19 cellular contexts compared by ENCODE assay signal in genomic region chr14:55440385-55440784, GRCh38. TPM values are rescaled to one million over a fixed set of nuclear protein-coding genes. Genes with fewer than 3 reads are reported as not detected.
DNase-seq lines count a peak whose midpoint lies in the region; ATAC-seq and TF ChIP-seq lines count a peak whose summit lies in the region.
"Had no signal": no experiment of that assay in that cellular context is flagged by ENCODE, and none has a peak within 500 bp of the region (broad histone marks: within the 10 kb centered on the region; RNA-seq: fewer than 3 reads in every experiment).

Gene TBPL2 (minus strand): TSS chr14:55440616. CDS start chr14:55440449, 167 bp downstream.

- H2BK5ac ChIP-seq in trophoblast cell (ENCODE audit: low read depth, low read length, poor library complexity): no peak within 1 kb of the TSS

- no peak within 1 kb of the TSS for H3K14ac ChIP-seq in trophoblast cell (ENCODE audit: low read length)

- H2BK12ac ChIP-seq in trophoblast cell (ENCODE audit: low read length): no peak within 1 kb of the TSS

- H4K91ac ChIP-seq in trophoblast cell (ENCODE audit: low read depth, low read length): no peak within 1 kb of the TSS

- DNase-seq in H7 (peak; percentile 91), brain microvascular endothelial cell (no peak), left ventricle myocardium inferior (no peak), trophoblast cell (peak; percentile 37 to 60), NCI-H2196 (lab: John Stamatoyannopoulos, UW; ENCODE audit: unreplicated experiment) (no peak), natural killer cell (no peak), NCI-H226 (no peak)
- DNase-seq: activated CD4-positive, alpha-beta T cell treated with anti-CD3 and anti-CD28 coated beads, Interleukin-2, amount 10 ng/mL, durations not matched to agents 7 days and 5 days; activated naive CD4-positive, alpha-beta T cell treated with anti-CD3 and anti-CD28 coated beads, Interleukin-2, amount 10 ng/mL, durations not matched to agents 7 days and 5 days; BE2C; GF-D8; NCI-H1092; NCI-H2107; stimulated activated CD4-positive, alpha-beta T cell treated with anti-CD3 and anti-CD28 coated beads, Interleukin-4, amount 100 ng/mL, for 4 hours; testis had no signal

- no peaks in the 10 kb centered on the region for H3K36me3 Mint-ChIP-seq in natural killer cell
- H3K36me3 Mint-ChIP-seq: activated naive CD4-positive, alpha-beta T cell treated with anti-CD3 and anti-CD28 coated beads, Interleukin-2, amount 10 ng/mL, durations not matched to agents 7 days and 5 days had no signal

- H2AK5ac ChIP-seq in trophoblast cell (ENCODE audit: low read length): no peak within 1 kb of the TSS

- peaks cover 0 to 6% of the 10 kb centered on the region in 2 donors for H3K27me3 Mint-ChIP-seq in natural killer cell (ENCODE audit: low read depth in 2 of 2)
- H3K27me3 Mint-ChIP-seq: activated CD4-positive, alpha-beta T cell treated with anti-CD3 and anti-CD28 coated beads, Interleukin-2, amount 10 ng/mL, durations not matched to agents 7 days and 5 days had no signal

- H3K27me3 ChIP-seq in H7 (ENCODE audit: control insufficient read depth, insufficient read depth, low read length): no peaks in the 10 kb centered on the region
- H3K27me3 ChIP-seq in brain microvascular endothelial cell (replicated peaks): no peaks in the 10 kb centered on the region
- H3K27me3 ChIP-seq in left ventricle myocardium inferior (ENCODE audit: low read depth): peaks cover 31% of the 10 kb centered on the region
- H3K27me3 ChIP-seq in trophoblast cell (ENCODE audit: insufficient read depth, low read length): no peaks in the 10 kb centered on the region
- H3K27me3 ChIP-seq: testis had no signal

- peak within 1 kb of the TSS; percentile 52 for H3K4me2 ChIP-seq in trophoblast cell (ENCODE audit: low read length)
- H3K4me2 ChIP-seq: KMS-11 had no signal

- H3K79me1 ChIP-seq in trophoblast cell (ENCODE audit: low read length): no peaks in the 10 kb centered on the region

- TF ChIP-seq CTCF in brain microvascular endothelial cell (IDR thresholded peaks at IDR 0.05; ENCODE audit: low read depth, low read length, missing control alignments) (peak; percentile 33), left ventricle myocardium inferior (IDR thresholded peaks at IDR 0.05; ENCODE audit: borderline replicate concordance) (peak; percentile 40), natural killer cell (IDR thresholded peaks at IDR 0.05) (no peak)

- no peak within 1 kb of the TSS for H2BK120ac ChIP-seq in trophoblast cell (ENCODE audit: insufficient read depth, low read length, poor library complexity)

- H3K9me3 ChIP-seq in left ventricle myocardium inferior (replicated peaks): no peaks in the 10 kb centered on the region
- H3K9me3 ChIP-seq in trophoblast cell (ENCODE audit: insufficient read depth, low read depth, low read length): peaks cover 2% of the 10 kb centered on the region
- H3K9me3 ChIP-seq: BE2C, testis had no signal

- H3K27ac Mint-ChIP-seq in natural killer cell: no peak within 1 kb of the TSS
- H3K27ac Mint-ChIP-seq: activated CD4-positive, alpha-beta T cell treated with anti-CD3 and anti-CD28 coated beads, Interleukin-2, amount 10 ng/mL, durations not matched to agents 7 days and 5 days; activated naive CD4-positive, alpha-beta T cell treated with anti-CD3 and anti-CD28 coated beads, Interleukin-2, amount 10 ng/mL, durations not matched to agents 7 days and 5 days had no signal

- no peaks in the 10 kb centered on the region for H3K9me3 Mint-ChIP-seq in natural killer cell
- H3K9me3 Mint-ChIP-seq: activated CD4-positive, alpha-beta T cell treated with anti-CD3 and anti-CD28 coated beads, Interleukin-2, amount 10 ng/mL, durations not matched to agents 7 days and 5 days; activated naive CD4-positive, alpha-beta T cell treated with anti-CD3 and anti-CD28 coated beads, Interleukin-2, amount 10 ng/mL, durations not matched to agents 7 days and 5 days had no signal

- WGBS in trophoblast cell (ENCODE audit: extremely low coverage, insufficient coverage, insufficient read length): no CpG with 5 or more reads among the region's 29 CpGs

- H3K27ac ChIP-seq in brain microvascular endothelial cell (no peak within 1 kb of the TSS), left ventricle myocardium inferior (replicated peaks) (no peak within 1 kb of the TSS), trophoblast cell (ENCODE audit: low read depth, low read length) (no peak within 1 kb of the TSS)
- H3K27ac ChIP-seq: HL-60, KMS-11, parathyroid adenoma, testis had no signal

- no peak within 1 kb of the TSS for H4K8ac ChIP-seq in trophoblast cell (ENCODE audit: low read depth, low read length)

- H2AFZ ChIP-seq in trophoblast cell (ENCODE audit: insufficient read depth, low read length, poor library complexity): no peak within 1 kb of the TSS
- H2AFZ ChIP-seq: parathyroid adenoma had no signal

- intact Hi-C loops in left ventricle myocardium inferior (cut with micrococcal nuclease): loop anchor here (10.0 kb wide), 1 partner anchor 1044 kb away; no protein-coding TSS in a partner anchor
- intact Hi-C loops in natural killer cell (cut with micrococcal nuclease): no loop called here

- no peak within 1 kb of the TSS for H3K9ac ChIP-seq in trophoblast cell (ENCODE audit: low read length)
- H3K9ac ChIP-seq: KMS-11, parathyroid adenoma had no signal

- H3K4me1 ChIP-seq in left ventricle myocardium inferior (no peaks in the 10 kb centered on the region), trophoblast cell (ENCODE audit: control insufficient read depth in 1 of 2, insufficient read depth in 2 of 2, low read length in 2 of 2) (no peaks in the 10 kb centered on the region)
- H3K4me1 ChIP-seq: BE2C, parathyroid adenoma, testis had no signal

- no peaks in the 10 kb centered on the region for H3K36me3 ChIP-seq in H7 (replicated peaks; ENCODE audit: control insufficient read depth, insufficient read depth, low read length)
- no peaks in the 10 kb centered on the region for H3K36me3 ChIP-seq in brain microvascular endothelial cell (replicated peaks)
- H3K36me3 ChIP-seq in left ventricle myocardium inferior: no peaks in the 10 kb centered on the region
- no peaks in the 10 kb centered on the region for H3K36me3 ChIP-seq in trophoblast cell (ENCODE audit: control insufficient read depth in 1 of 2, insufficient read depth in 2 of 2, low read length in 2 of 2)
- H3K36me3 ChIP-seq: BE2C had no signal

- no peak within 1 kb of the TSS for H4K12ac ChIP-seq in trophoblast cell (ENCODE audit: low read depth, low read length)

- in situ Hi-C loops in brain microvascular endothelial cell (cut with HindIII; ENCODE audit: low pct_ligation_motif_present, low sequenced_read_pairs): loop anchor here (25.0 kb wide), 1 partner anchor 1047 kb away; no protein-coding TSS in a partner anchor

- H3K4me3 ChIP-seq in H7 (ENCODE audit: insufficient read depth, low read depth, low read length) (peak within 1 kb of the TSS; percentile 16; the same call in 1 of the 2 replicates), brain microvascular endothelial cell (ENCODE audit: low read depth, low read length) (no peak within 1 kb of the TSS), left ventricle myocardium inferior (peak within 1 kb of the TSS; percentile 27), trophoblast cell (ENCODE audit: low read depth, low read length) (no peak within 1 kb of the TSS)

- H3K4ac ChIP-seq in trophoblast cell (ENCODE audit: low read depth, low read length): no peak within 1 kb of the TSS

- H3K4me1 Mint-ChIP-seq in natural killer cell: no peaks in the 10 kb centered on the region
- H3K4me1 Mint-ChIP-seq: activated CD4-positive, alpha-beta T cell treated with anti-CD3 and anti-CD28 coated beads, Interleukin-2, amount 10 ng/mL, durations not matched to agents 7 days and 5 days; activated naive CD4-positive, alpha-beta T cell treated with anti-CD3 and anti-CD28 coated beads, Interleukin-2, amount 10 ng/mL, durations not matched to agents 7 days and 5 days had no signal

- H3K23ac ChIP-seq in trophoblast cell (ENCODE audit: low read length): no peak within 1 kb of the TSS

- ATAC-seq in natural killer cell: no peak

- H3K79me2 ChIP-seq in trophoblast cell (ENCODE audit: control insufficient read depth, insufficient read depth, low read length, poor library complexity): no peaks in the 10 kb centered on the region
- H3K79me2 ChIP-seq: parathyroid adenoma had no signal

- H3K18ac ChIP-seq in trophoblast cell (ENCODE audit: low read length): no peak within 1 kb of the TSS

- H3K4me3 Mint-ChIP-seq in natural killer cell: no peak within 1 kb of the TSS
- H3K4me3 Mint-ChIP-seq: activated CD4-positive, alpha-beta T cell treated with anti-CD3 and anti-CD28 coated beads, Interleukin-2, amount 10 ng/mL, durations not matched to agents 7 days and 5 days; activated naive CD4-positive, alpha-beta T cell treated with anti-CD3 and anti-CD28 coated beads, Interleukin-2, amount 10 ng/mL, durations not matched to agents 7 days and 5 days had no signal

RNA-seq across cellular contexts. Expression of gene TBPL2, which starts in this region (rescaled TPM):
- not detected in 2 replicates for total RNA-seq in H7 (2014; rRNA removed; shearing (Covaris generic))
- not detected for total RNA-seq in left ventricle myocardium inferior
- polyA plus RNA-seq in trophoblast cell (2013): not detected in 2 replicates
- not detected for total RNA-seq in natural killer cell
- total RNA-seq: activated CD4-positive, alpha-beta T cell treated with anti-CD3 and anti-CD28 coated beads, Interleukin-2, amount 10 ng/mL, durations not matched to agents 7 days and 5 days; lower leg skin had no signal

Comparison
In these comparisons a context has a peak if more than half of its experiments do, and no peak if none do; other contexts are left out.
1. Peak in DNase-seq and H3K4me3 ChIP-seq in H7; RNA of the gene not detected or under 1 TPM.
2. DNase-seq: peak in trophoblast cell (2 of 2); none in brain microvascular endothelial cell (single experiment), left ventricle myocardium inferior (single experiment), NCI-H2196 (single experiment), natural killer cell (single experiment) and NCI-H226 (single experiment).